8 cellular contexts compared by ENCODE assay signal in genomic region chr11:1050581-1051355, GRCh38. TPM values are rescaled to one million over a fixed set of nuclear protein-coding genes. Genes with fewer than 3 reads are reported as not detected.
DNase-seq lines count a peak whose midpoint lies in the region; ATAC-seq, FAIRE-seq and TF ChIP-seq lines count a peak whose summit lies in the region.

No MANE protein-coding gene starts in this region.

- peak; percentile 73 for ATAC-seq in GM18861 (IDR thresholded peaks at IDR 0.05; ENCODE audit: unreplicated experiment)

- H3K27me3 ChIP-seq in A673 (replicated peaks; ENCODE audit: insufficient read depth, low read depth, low read length, poor library complexity) (no peaks in the 10 kb centered on the region), ovary (no peaks in the 10 kb centered on the region), transverse colon (peaks cover 57% of the 10 kb centered on the region)

- in situ Hi-C loops in transverse colon (cut with MboI; ENCODE audit: low pct_ligation_motif_present in 1 of 4, low pct_unique_long_range_greater_than_20kb in 1 of 4, low sequenced_read_pairs in 3 of 4) = no loop called here

- H3K9me3 ChIP-seq in A673 (ENCODE audit: low read depth, low read length, poor library complexity, severe bottlenecking) (no peaks in the 10 kb centered on the region), ovary (no peaks in the 10 kb centered on the region), transverse colon (no peaks in the 10 kb centered on the region)

- TF ChIP-seq CTCF in A673 (conservative IDR thresholded peaks at IDR 0.05; ENCODE audit: low read depth, low read length) = peak; percentile 88
- TF ChIP-seq CTCF in ovary (IDR thresholded peaks at IDR 0.05) = peak; percentile 25 to 73 (median 64)
- TF ChIP-seq CTCF in transverse colon (IDR thresholded peaks at IDR 0.05) = peak; percentile 76 to 97 (median 92)

- no peak overlapping the region for H3K27ac Mint-ChIP-seq in activated T-helper 2 cell treated with anti-CD3 and anti-CD28 coated beads, Interferon-gamma antibody, Interleukin-2, Interleukin-4, amounts not matched to agents 10 μg/mL and 5 μg/mL and 100 μg/mL, durations not matched to agents 14 hours and 24 hours and 36 hours

- 36 to 41% (median 40%) methylated on average over 36 to 39 of the region's 39 CpGs for WGBS in ovary, 3 donors
- 45% methylated on average over 31 of the region's 39 CpGs; no CpG with 5 or more reads in 1 of the 2 donors for WGBS in transverse colon (ENCODE audit: low coverage in 1 of 2), 2 donors

- H3K4me3 Mint-ChIP-seq in activated T-helper 2 cell treated with anti-CD3 and anti-CD28 coated beads, Interferon-gamma antibody, Interleukin-2, Interleukin-4, amounts not matched to agents 10 μg/mL and 5 μg/mL and 100 μg/mL, durations not matched to agents 14 hours and 24 hours and 36 hours (ENCODE audit: low read depth) = no peak overlapping the region

- H3K27ac ChIP-seq in A673 (ENCODE audit: low read depth, low read length, poor library complexity, severe bottlenecking) (no peak overlapping the region), ovary (no peak overlapping the region), transverse colon (peak overlapping the region in 1 of 4 donors; percentile 90)

- intact Hi-C loops in A673 (cut with micrococcal nuclease; ENCODE audit: unreplicated experiment) (loop anchor here (2.0 kb wide), 1 partner anchor 202 kb away; no protein-coding TSS in a partner anchor), ovary (cut with DNase I) (loop anchor here in 1 of 4 donors (10.0 kb wide), 1 partner anchor 196 kb away; no protein-coding TSS in a partner anchor), transverse colon (cut with DNase I; ENCODE audit: low total_unique reads) (loop anchor here (10.0 kb wide), 1 partner anchor 196 kb away; no protein-coding TSS in a partner anchor)
- intact Hi-C loops in activated T-helper 2 cell treated with anti-CD3 and anti-CD28 coated beads, Interferon-gamma antibody, Interleukin-2, Interleukin-4, amounts not matched to agents 10 μg/mL and 5 μg/mL and 100 μg/mL, durations not matched to agents 14 hours and 24 hours and 36 hours (cut with micrococcal nuclease) = loop anchor here (1.0 to 5.0 kb wide), 2 partner anchors 123 to 202 kb away; partner anchors contain the start of gene AP2A2

- TF ChIP-seq POLR2A in ovary (IDR thresholded peaks at IDR 0.05) (no peak), transverse colon (IDR thresholded peaks at IDR 0.05) (no peak)

- H3K4me1 ChIP-seq in A673 (ENCODE audit: insufficient read depth, low read length, poor library complexity, severe bottlenecking) = no peaks in the 10 kb centered on the region
- no peaks in the 10 kb centered on the region for H3K4me1 ChIP-seq in ovary (ENCODE audit: insufficient read depth)
- peaks cover 8 to 41% (median 22%) of the 10 kb centered on the region in 4 donors for H3K4me1 ChIP-seq in transverse colon

- no peak overlapping the region for H3K4me3 ChIP-seq in A673 (ENCODE audit: low read depth, low read length, poor library complexity, severe bottlenecking)
- no peak overlapping the region for H3K4me3 ChIP-seq in ovary
- no peak overlapping the region for H3K4me3 ChIP-seq in transverse colon

- no peak for TF ChIP-seq EP300 in ovary (IDR thresholded peaks at IDR 0.05)
- no peak for TF ChIP-seq EP300 in transverse colon (IDR thresholded peaks at IDR 0.05; ENCODE audit: low read depth)

- BruUV-seq in A673 (replicated peaks; lab: Mats Ljungman, UMichigan) = no TSS peak

- peaks cover 6% of the 10 kb centered on the region for H3K27me3 Mint-ChIP-seq in activated T-helper 2 cell treated with anti-CD3 and anti-CD28 coated beads, Interferon-gamma antibody, Interleukin-2, Interleukin-4, amounts not matched to agents 10 μg/mL and 5 μg/mL and 100 μg/mL, durations not matched to agents 14 hours and 24 hours and 36 hours (ENCODE audit: low read depth)

- no peaks in the 10 kb centered on the region for H3K4me1 Mint-ChIP-seq in activated T-helper 2 cell treated with anti-CD3 and anti-CD28 coated beads, Interferon-gamma antibody, Interleukin-2, Interleukin-4, amounts not matched to agents 10 μg/mL and 5 μg/mL and 100 μg/mL, durations not matched to agents 14 hours and 24 hours and 36 hours (ENCODE audit: low read depth)

- no peak for FAIRE-seq in frontal cortex (lab: Jason Lieb, UNC)

- no peaks in the 10 kb centered on the region for H3K9me3 Mint-ChIP-seq in activated T-helper 2 cell treated with anti-CD3 and anti-CD28 coated beads, Interferon-gamma antibody, Interleukin-2, Interleukin-4, amounts not matched to agents 10 μg/mL and 5 μg/mL and 100 μg/mL, durations not matched to agents 14 hours and 24 hours and 36 hours

- POLR2A ChIA-PET in A673 (lab: Charles Lee; ENCODE audit: low non-redundant PET) = no interaction called here

- DNase-seq in A673 (ENCODE audit: low spot score) (peak; percentile 69), LHCN-M2 (ENCODE audit: low read depth) (peak; percentile 38), RKO (ENCODE audit: low spot score) (peak; percentile 63), frontal cortex (ENCODE audit: low spot score in 2 of 2) (peak; percentile 81 to 92), ovary (peak; percentile 51 to 78 (median 59)), transverse colon (peak; percentile 86)
- DNase-seq in activated T-helper 2 cell treated with anti-CD3 and anti-CD28 coated beads, Interferon-gamma antibody, Interleukin-2, Interleukin-4, amounts not matched to agents 10 μg/mL and 5 μg/mL and 100 μg/mL, durations not matched to agents 14 hours and 24 hours and 36 hours (ENCODE audit: low spot score) = peak; percentile 63

- CTCF ChIA-PET in A673 (lab: Charles Lee) = interaction anchor here (1.6 to 1.8 kb wide), 2 partner anchors 203 to 210 kb away, joined by 3 to 5 read pairs; no protein-coding TSS in a partner anchor

- no peaks in the 10 kb centered on the region for H3K36me3 Mint-ChIP-seq in activated T-helper 2 cell treated with anti-CD3 and anti-CD28 coated beads, Interferon-gamma antibody, Interleukin-2, Interleukin-4, amounts not matched to agents 10 μg/mL and 5 μg/mL and 100 μg/mL, durations not matched to agents 14 hours and 24 hours and 36 hours (ENCODE audit: low read depth)

- H3K36me3 ChIP-seq in A673 (ENCODE audit: insufficient read depth, low read length, poor library complexity, severe bottlenecking) = no peaks in the 10 kb centered on the region
- H3K36me3 ChIP-seq in ovary = no peaks in the 10 kb centered on the region
- no peaks in the 10 kb centered on the region for H3K36me3 ChIP-seq in transverse colon

RNA-seq across cellular contexts. Expression of gene MUC6, which starts 14.2 kb away (rescaled TPM):
- not detected in 2 replicates for total RNA-seq in A673 (2021)
- not detected in 2 replicates for total RNA-seq in LHCN-M2 (2014; rRNA removed)
- polyA plus RNA-seq in LHCN-M2 (2012) = 0.05 TPM
- not detected in 2 replicates for total RNA-seq in activated T-helper 2 cell treated with anti-CD3 and anti-CD28 coated beads, Interferon-gamma antibody, Interleukin-2, Interleukin-4, amounts not matched to agents 10 μg/mL and 5 μg/mL and 100 μg/mL, durations not matched to agents 14 hours and 24 hours and 36 hours
- total RNA-seq in frontal cortex = not detected
- 1 to 10 TPM in 1 of 7 donors, under 1 TPM in 5, not detected in 1; 0.23 to 7.2 (median 0.41) TPM for total RNA-seq in ovary
- under 1 TPM; 0.02 to 0.06 TPM for polyA plus RNA-seq in ovary
- total RNA-seq in transverse colon = not detected

RNA-seq across cellular contexts. Expression of gene MUC2, which starts 23.9 kb away (rescaled TPM):
- total RNA-seq in A673 (2021) (not detected in 2 replicates), LHCN-M2 (2014; rRNA removed) (not detected in 2 replicates), frontal cortex (not detected), ovary (1 to 10 TPM in 1 of 7 donors, under 1 TPM in 3, not detected in 3; 0.02 to 3.3 (median 0.27) TPM), transverse colon (100 to 1,000 TPM; 269 to 910 (median 671) TPM)
- not detected for polyA plus RNA-seq in LHCN-M2 (2012)
- not detected in 2 replicates for total RNA-seq in activated T-helper 2 cell treated with anti-CD3 and anti-CD28 coated beads, Interferon-gamma antibody, Interleukin-2, Interleukin-4, amounts not matched to agents 10 μg/mL and 5 μg/mL and 100 μg/mL, durations not matched to agents 14 hours and 24 hours and 36 hours
- under 1 TPM in 1 of 2 donors, not detected in 1; 0.02 TPM for polyA plus RNA-seq in ovary

Comparison
In these comparisons a context has a peak if more than half of its experiments do, and no peak if none do; other contexts are left out.
1. RNA of gene MUC2, which starts 23.9 kb away (total RNA-seq): 269 to 910 TPM in transverse colon; 0.02 to 3.3 TPM in ovary, not detected in A673, not detected in LHCN-M2, not detected in activated T-helper 2 cell treated with anti-CD3 and anti-CD28 coated beads, Interferon-gamma antibody, Interleukin-2, Interleukin-4, amounts not matched to agents 10 μg/mL and 5 μg/mL and 100 μg/mL, durations not matched to agents 14 hours and 24 hours and 36 hours and not detected in frontal cortex (single experiment); every median in the first group is over 10 times any median in the second.
2. Peak in every context shown above with its lines, with median percentiles within 50 percentile points of each other: DNase-seq and CTCF ChIP-seq.